8 cellular contexts compared by ENCODE assay signal in genomic region chr2:184596819-184597411, GRCh38. TPM values are rescaled to one million over a fixed set of nuclear protein-coding genes. Genes with fewer than 3 reads are reported as not detected.
DNase-seq lines count a peak whose midpoint lies in the region; ATAC-seq and TF ChIP-seq lines count a peak whose summit lies in the region.

No MANE protein-coding gene starts in this region.

- TF ChIP-seq EP300 in esophagus muscularis mucosa (IDR thresholded peaks at IDR 0.05) = no peak

- no peak for TF ChIP-seq POLR2A in esophagus muscularis mucosa (IDR thresholded peaks at IDR 0.05; ENCODE audit: low read depth)

- peaks cover 14% of the 10 kb centered on the region for H3K4me1 Mint-ChIP-seq in activated CD4-positive, alpha-beta T cell treated with anti-CD3 and anti-CD28 coated beads for 36 hours

- CTCF ChIA-PET in PC-3 (lab: Charles Lee) = interaction anchor here (1.0 kb wide), 1 partner anchor 14 kb away, joined by 3 read pairs; no protein-coding TSS in a partner anchor
- CTCF ChIA-PET in activated CD4-positive, alpha-beta T cell treated with anti-CD3 and anti-CD28 coated beads for 36 hours (lab: Charles Lee) = no interaction called here

- H2AFZ ChIP-seq in GM23248 (peak overlapping the region; percentile 96), PC-3 (ENCODE audit: low read length) (peak overlapping the region; percentile 67), osteoblast (ENCODE audit: low read length) (peak overlapping the region; percentile 67)

- no peaks in the 10 kb centered on the region for H3K9me2 ChIP-seq in GM23248 (ENCODE audit: insufficient read depth)
- no peaks in the 10 kb centered on the region for H3K9me2 ChIP-seq in PC-3 (replicated peaks; ENCODE audit: low read length)

- H3K27ac Mint-ChIP-seq in activated CD4-positive, alpha-beta T cell treated with anti-CD3 and anti-CD28 coated beads for 36 hours = no peak overlapping the region

- H3K36me3 ChIP-seq in BLaER1 treated with 17β-estradiol and CSF1 and Interleukin-3, amounts not matched to agents 10 nM and 100 nM = no peaks in the 10 kb centered on the region
- no peaks in the 10 kb centered on the region for H3K36me3 ChIP-seq in GM23248 (ENCODE audit: low read depth)
- H3K36me3 ChIP-seq in PC-3 (ENCODE audit: low read depth, low read length) = no peaks in the 10 kb centered on the region
- no peaks in the 10 kb centered on the region for H3K36me3 ChIP-seq in esophagus muscularis mucosa
- H3K36me3 ChIP-seq in osteoblast (ENCODE audit: insufficient read depth, low read length) = no peaks in the 10 kb centered on the region

- H3K9ac ChIP-seq in BLaER1 treated with 17β-estradiol and CSF1 and Interleukin-3, amounts not matched to agents 10 nM and 100 nM = peak overlapping the region in 6 of 11 experiments; percentile 29 to 67 (median 48); a peak in 9 of 22 replicates
- H3K9ac ChIP-seq in GM23248 = peak overlapping the region; percentile 84
- H3K9ac ChIP-seq in PC-3 (ENCODE audit: low read length) = peak overlapping the region; percentile 50

- POLR2A ChIA-PET in PC-3 (lab: Charles Lee; ENCODE audit: unreplicated experiment) = interaction anchor here (0.6 to 0.7 kb wide), 3 partner anchors 41 to 1881 kb away, joined by 4 to 8 read pairs (median 4); no protein-coding TSS in a partner anchor
- POLR2A ChIA-PET in activated CD4-positive, alpha-beta T cell treated with anti-CD3 and anti-CD28 coated beads for 36 hours (lab: Charles Lee) = no interaction called here

- peaks cover 6% of the 10 kb centered on the region for H3K9me3 Mint-ChIP-seq in activated CD4-positive, alpha-beta T cell treated with anti-CD3 and anti-CD28 coated beads for 36 hours (ENCODE audit: low read depth)

- no TSS peak for BruUV-seq in PC-3 (replicated peaks; lab: Mats Ljungman, UMichigan)

- peaks cover 9 to 24% (median 21%) of the 10 kb centered on the region in 11 experiments for H3K9me3 ChIP-seq in BLaER1 treated with 17β-estradiol and CSF1 and Interleukin-3, amounts not matched to agents 10 nM and 100 nM (replicated peaks in 1 of 11)
- H3K9me3 ChIP-seq in GM23248 (ENCODE audit: low read depth) (no peaks in the 10 kb centered on the region), PC-3 (ENCODE audit: low read length) (no peaks in the 10 kb centered on the region), esophagus muscularis mucosa (no peaks in the 10 kb centered on the region), osteoblast (ENCODE audit: low read depth, low read length) (no peaks in the 10 kb centered on the region)

- peak; percentile 61 for TF ChIP-seq CTCF in PC-3 (conservative IDR thresholded peaks at IDR 0.05; ENCODE audit: low read depth, low read length)
- TF ChIP-seq CTCF in esophagus muscularis mucosa (IDR thresholded peaks at IDR 0.05) = no peak
- TF ChIP-seq CTCF in osteoblast (IDR thresholded peaks at IDR 0.05; ENCODE audit: extremely low read depth, low read depth, low read length) = peak; percentile 7

- H3F3A ChIP-seq in GM23248 (ENCODE audit: insufficient read depth) (peaks cover 26% of the 10 kb centered on the region), PC-3 (ENCODE audit: low read length, unreplicated experiment) (no peaks in the 10 kb centered on the region)

- no peaks in the 10 kb centered on the region for H3K36me3 Mint-ChIP-seq in activated CD4-positive, alpha-beta T cell treated with anti-CD3 and anti-CD28 coated beads for 36 hours (ENCODE audit: low read depth)

- peaks cover 0 to 27% (median 9%) of the 10 kb centered on the region in 10 experiments; a peak in 10 of 20 replicates for H3K4me1 ChIP-seq in BLaER1 treated with 17β-estradiol and CSF1 and Interleukin-3, amounts not matched to agents 10 nM and 100 nM
- H3K4me1 ChIP-seq in GM23248 (ENCODE audit: insufficient read depth) (peaks cover 23% of the 10 kb centered on the region), PC-3 (ENCODE audit: insufficient read depth, low read length) (peaks cover 13% of the 10 kb centered on the region), esophagus muscularis mucosa (peaks cover 8 to 27% (median 16%) of the 10 kb centered on the region in 4 donors), osteoblast (ENCODE audit: insufficient read depth, low read length) (peaks cover 4% of the 10 kb centered on the region)

- WGBS in GM23248 (ENCODE audit: low coverage in 1 of 2, low lambda C conversion rate in 2 of 2, missing lambda C conversion rate in 2 of 2), 2 experiments = 1 to 4% methylated on average over 5 of the region's 5 CpGs
- 27% methylated on average over 5 of the region's 5 CpGs for WGBS in esophagus muscularis mucosa

- no peaks in the 10 kb centered on the region for H4K20me1 ChIP-seq in BLaER1 treated with 17β-estradiol and CSF1 and Interleukin-3, amounts not matched to agents 10 nM and 100 nM
- H4K20me1 ChIP-seq in GM23248 (ENCODE audit: insufficient read depth) = no peaks in the 10 kb centered on the region
- no peaks in the 10 kb centered on the region for H4K20me1 ChIP-seq in PC-3 (ENCODE audit: low read length)
- no peaks in the 10 kb centered on the region for H4K20me1 ChIP-seq in osteoblast (ENCODE audit: insufficient read depth, low read length)

- no peak overlapping the region; a peak in 1 of 20 replicates for H3K4me3 ChIP-seq in BLaER1 treated with 17β-estradiol and CSF1 and Interleukin-3, amounts not matched to agents 10 nM and 100 nM
- H3K4me3 ChIP-seq in GM23248 (peak overlapping the region; percentile 92), PC-3 (ENCODE audit: low read length) (peak overlapping the region; percentile 63), esophagus muscularis mucosa (peak overlapping the region; percentile 58 to 71 (median 64)), osteoblast (ENCODE audit: insufficient read depth, low read length) (peak overlapping the region; percentile 77)

- H3K4me2 ChIP-seq in BLaER1 treated with 17β-estradiol and CSF1 and Interleukin-3, amounts not matched to agents 10 nM and 100 nM = peak overlapping the region in 8 of 11 experiments; percentile 11 to 63 (median 44); a peak in 13 of 22 replicates
- H3K4me2 ChIP-seq in GM23248 (ENCODE audit: unreplicated experiment) (peak overlapping the region; percentile 92), PC-3 (ENCODE audit: low read length) (peak overlapping the region; percentile 74), osteoblast (ENCODE audit: insufficient read depth, low read length) (peak overlapping the region; percentile 88)

- in situ Hi-C loops in GM23248 (cut with MboI) = no loop called here

- H3K27me3 Mint-ChIP-seq in activated CD4-positive, alpha-beta T cell treated with anti-CD3 and anti-CD28 coated beads for 36 hours = peaks cover 44% of the 10 kb centered on the region

- DNase-seq in GM23248 = peak; percentile 69
- peak; percentile 80 for DNase-seq in PC-3
- DNase-seq in esophagus muscularis mucosa (ENCODE audit: extremely low spot score) = no peak
- peak; percentile 88 for DNase-seq in osteoblast (ENCODE audit: insufficient read length, low spot score, missing footprints)
- no peak for DNase-seq in occipital lobe (lab: John Stamatoyannopoulos, UW)
- DNase-seq in activated CD4-positive, alpha-beta T cell treated with anti-CD3 and anti-CD28 coated beads for 36 hours = no peak
- DNase-seq in effector CD4-positive, alpha-beta T cell = no peak

- H3K27ac ChIP-seq in BLaER1 treated with 17β-estradiol and CSF1 and Interleukin-3, amounts not matched to agents 10 nM and 100 nM = peak overlapping the region in 10 of 11 experiments; percentile 13 to 82 (median 75); a peak in 18 of 22 replicates
- H3K27ac ChIP-seq in GM23248 (peak overlapping the region; percentile 61), PC-3 (ENCODE audit: low read length) (peak overlapping the region; percentile 88), esophagus muscularis mucosa (replicated peaks in 1 of 4) (peak overlapping the region in 1 of 4 donors; percentile 56), osteoblast (ENCODE audit: low read depth, low read length) (peak overlapping the region; percentile 12)

- ATAC-seq in PC-3 = peak; percentile 78
- ATAC-seq in activated CD4-positive, alpha-beta T cell treated with anti-CD3 and anti-CD28 coated beads for 36 hours = no peak

- H3K4me3 Mint-ChIP-seq in activated CD4-positive, alpha-beta T cell treated with anti-CD3 and anti-CD28 coated beads for 36 hours = no peak overlapping the region

- H3K27me3 ChIP-seq in BLaER1 treated with 17β-estradiol and CSF1 and Interleukin-3, amounts not matched to agents 10 nM and 100 nM = no peaks in the 10 kb centered on the region
- H3K27me3 ChIP-seq in GM23248 (replicated peaks; ENCODE audit: insufficient read depth) = no peaks in the 10 kb centered on the region
- H3K27me3 ChIP-seq in PC-3 (ENCODE audit: low read length) = no peaks in the 10 kb centered on the region
- H3K27me3 ChIP-seq in esophagus muscularis mucosa = peaks cover 0 to 43% (median 9%) of the 10 kb centered on the region in 4 donors
- H3K27me3 ChIP-seq in osteoblast (ENCODE audit: insufficient read depth, low read length) = peaks cover 9% of the 10 kb centered on the region

- H3K79me2 ChIP-seq in GM23248 (ENCODE audit: insufficient read depth) = peaks cover 15% of the 10 kb centered on the region
- H3K79me2 ChIP-seq in PC-3 (ENCODE audit: low read length) = peaks cover 29% of the 10 kb centered on the region
- H3K79me2 ChIP-seq in osteoblast (ENCODE audit: insufficient read depth, low read length) = no peaks in the 10 kb centered on the region

- intact Hi-C loops in PC-3 (cut with micrococcal nuclease) = loop anchor here (1.0 kb wide), 2 partner anchors 42 to 115 kb away; no protein-coding TSS in a partner anchor
- intact Hi-C loops in esophagus muscularis mucosa (cut with DNase I) = no loop called here
- intact Hi-C loops in activated CD4-positive, alpha-beta T cell treated with anti-CD3 and anti-CD28 coated beads for 36 hours (cut with DNase I, micrococcal nuclease) = no loop called here

RNA-seq across cellular contexts. Expression of gene ZNF804A, which starts 1.4 kb away (rescaled TPM):
- total RNA-seq in GM23248 (2014; rRNA removed; shearing (Covaris generic)) = 0.65 and 0.76 TPM in 2 replicates
- polyA plus RNA-seq in GM23248 (2016; fragmentation: Nextera tagmentation; extraction: Ambion mirVana) = 0.70 and 0.93 TPM in 2 replicates
- 1.6 and 1.9 TPM in 2 replicates for total RNA-seq in PC-3 (2014; rRNA removed)
- total RNA-seq in esophagus muscularis mucosa = under 1 TPM in 1 of 4 donors, not detected in 3; 0.33 TPM
- under 0.01 TPM in 1 of 2 replicates, not detected in the other for total RNA-seq in osteoblast
- total RNA-seq in occipital lobe = 15.6 TPM
- total RNA-seq in activated CD4-positive, alpha-beta T cell treated with anti-CD3 and anti-CD28 coated beads for 36 hours = not detected

Comparison
In these comparisons a context has a peak if more than half of its experiments do, and no peak if none do; other contexts are left out.
1. H3K4me3 ChIP-seq: peak in GM23248 (single experiment), PC-3 (single experiment), esophagus muscularis mucosa (4 of 4) and osteoblast (single experiment); none in BLaER1 treated with 17β-estradiol and CSF1 and Interleukin-3, amounts not matched to agents 10 nM and 100 nM (0 of 10).
2. DNase-seq: peak in GM23248 (single experiment), PC-3 (single experiment) and osteoblast (single experiment); none in esophagus muscularis mucosa (single experiment), occipital lobe (single experiment), activated CD4-positive, alpha-beta T cell treated with anti-CD3 and anti-CD28 coated beads for 36 hours (single experiment) and effector CD4-positive, alpha-beta T cell (single experiment).
3. CTCF ChIP-seq: peak in PC-3 (single experiment) and osteoblast (single experiment); none in esophagus muscularis mucosa (0 of 3).
4. Peak in every context shown above with its lines, with median percentiles within 50 percentile points of each other: H3K4me2 ChIP-seq, H3K9ac ChIP-seq and H2AFZ ChIP-seq.